20 cellular contexts compared by ENCODE assay signal in genomic region chr7:70470751-70471150, GRCh38.
"Had no signal": no experiment of that assay in that cellular context is flagged by ENCODE, and none has a peak within 500 bp of the region (broad histone marks: within the 10 kb centered on the region; RNA-seq: fewer than 3 reads in every experiment).

No MANE protein-coding gene starts in this region.

- H3K36me3 ChIP-seq: left ventricle myocardium inferior, spleen, thoracic aorta, upper lobe of right lung had no signal

- H3K27ac ChIP-seq: foreskin keratinocyte, left ventricle myocardium inferior, spleen, thoracic aorta, upper lobe of right lung, VCaP had no signal

- H3K4me1 Mint-ChIP-seq: activated naive CD4-positive, alpha-beta T cell treated with anti-CD3 and anti-CD28 coated beads, Interleukin-2, amount 50 U/mL, for 24 hours; natural killer cell had no signal

- H3K27me3 Mint-ChIP-seq: activated naive CD4-positive, alpha-beta T cell treated with anti-CD3 and anti-CD28 coated beads, Interleukin-2, amount 50 U/mL, for 24 hours; brain; dendritic cell treated with granulocyte-macrophage colony-stimulating factor and Interleukin-4, amounts not matched to agents 40 ng/mL and 50 ng/mL, for 4 days had no signal

- ATAC-seq: foreskin keratinocyte, natural killer cell, upper lobe of right lung had no signal

- H3K4me1 ChIP-seq: foreskin keratinocyte, spleen, upper lobe of right lung had no signal

- H3K27ac Mint-ChIP-seq: activated naive CD4-positive, alpha-beta T cell treated with anti-CD3 and anti-CD28 coated beads, Interleukin-2, amount 50 U/mL, for 24 hours; dendritic cell treated with granulocyte-macrophage colony-stimulating factor and Interleukin-4, amounts not matched to agents 40 ng/mL and 50 ng/mL, for 4 days; mesothelial cell of epicardium; natural killer cell; T-helper 2 cell treated with Interferon-gamma antibody and Interleukin-4, amounts not matched to agents 5 μg/mL and 100 μg/mL, for 36 hours had no signal

- H3K27me3 ChIP-seq: foreskin keratinocyte, spleen, upper lobe of right lung had no signal

- DNase-seq: activated CD4-positive, alpha-beta T cell treated with anti-CD3 and anti-CD28 coated beads, Interleukin-2, amount 50 U/mL, for 1 hour; activated CD4-positive, CD25-positive, alpha-beta regulatory T cell treated with anti-CD3 and anti-CD28 coated beads, Interleukin-2, amount 50 U/mL, for 72 hours; activated gamma-delta T cell treated with Interleukin-2 at 50 U/mL for 16 hours; activated T-cell treated with anti-CD3 and anti-CD28 coated beads, Interleukin-2, amount 50 U/mL, for 1 hour; effector CD4-positive, alpha-beta T cell; foreskin keratinocyte; left ventricle myocardium inferior; natural killer cell; occipital lobe; spleen; stimulated activated CD4-positive, alpha-beta T cell treated with anti-CD3 and anti-CD28 coated beads, Interleukin-4, amount 100 ng/mL, for 24 hours; stimulated activated naive CD4-positive, alpha-beta T cell treated with Interleukin-2 at 50 U/mL for 16 hours; upper lobe of right lung had no signal

- H3K9me3 Mint-ChIP-seq: brain; dendritic cell treated with granulocyte-macrophage colony-stimulating factor and Interleukin-4, amounts not matched to agents 40 ng/mL and 50 ng/mL, for 4 days; mesothelial cell of epicardium; natural killer cell; T-helper 2 cell treated with Interferon-gamma antibody and Interleukin-4, amounts not matched to agents 5 μg/mL and 100 μg/mL, for 36 hours had no signal

- H3K36me3 Mint-ChIP-seq: activated naive CD4-positive, alpha-beta T cell treated with anti-CD3 and anti-CD28 coated beads, Interleukin-2, amount 50 U/mL, for 24 hours; mesothelial cell of epicardium; natural killer cell had no signal

- H3K4me3 Mint-ChIP-seq: activated naive CD4-positive, alpha-beta T cell treated with anti-CD3 and anti-CD28 coated beads, Interleukin-2, amount 50 U/mL, for 24 hours; dendritic cell treated with granulocyte-macrophage colony-stimulating factor and Interleukin-4, amounts not matched to agents 40 ng/mL and 50 ng/mL, for 4 days; mesothelial cell of epicardium; natural killer cell; T-helper 2 cell treated with Interferon-gamma antibody and Interleukin-4, amounts not matched to agents 5 μg/mL and 100 μg/mL, for 36 hours had no signal

- H3K4me3 ChIP-seq: left ventricle myocardium inferior, spleen, thoracic aorta, upper lobe of right lung had no signal

- H3K9me3 ChIP-seq: left ventricle myocardium inferior, spleen, thoracic aorta, upper lobe of right lung had no signal
